Comparison of ENCODE assay signal across 23 cellular contexts in the genomic region with DNA sequence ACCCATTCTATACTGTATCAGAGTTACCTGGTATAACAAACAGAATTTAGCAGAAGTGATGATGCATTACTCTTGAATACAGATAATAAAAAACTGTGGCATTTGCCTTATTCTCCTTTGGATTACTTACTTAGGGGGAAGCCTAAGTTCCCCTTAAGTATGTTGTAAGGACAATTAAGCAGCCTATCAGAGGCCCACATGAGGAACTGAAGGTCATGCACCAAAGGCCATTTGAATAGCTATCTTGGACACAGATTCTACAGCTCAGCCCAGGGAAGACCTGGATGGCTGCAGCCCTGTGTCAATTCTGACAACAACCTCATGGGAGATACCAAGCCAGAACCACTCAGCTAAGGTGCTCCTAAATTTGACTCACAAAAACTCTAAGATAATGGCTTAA.
"Had no signal": no experiment of that assay in that cellular context is flagged by ENCODE, and none has a peak within 500 bp of the region (broad histone marks: within the 10 kb centered on the region; RNA-seq: fewer than 3 reads in every experiment).

No MANE protein-coding gene starts in this region.

- H3K4me1 ChIP-seq: breast epithelium, transverse colon, uterus had no signal

- H3K79me2 ChIP-seq: hepatocyte had no signal

- H3K36me3 ChIP-seq: breast epithelium, transverse colon, uterus had no signal

- H3K27me3 ChIP-seq: breast epithelium, foreskin keratinocyte, hepatocyte, transverse colon, uterus had no signal

- DNase-seq: activated CD4-positive, alpha-beta memory T cell treated with anti-CD3 and anti-CD28 coated beads, Interleukin-2, amount 10 ng/mL, durations not matched to agents 7 days and 5 days; activated CD4-positive, alpha-beta T cell treated with anti-CD3 and anti-CD28 coated beads for 4 hours; activated CD4-positive, CD25-positive, alpha-beta regulatory T cell; activated effector memory CD4-positive, alpha-beta T cell treated with Interleukin-2 at 50 U/mL for 16 hours; activated naive CD4-positive, alpha-beta T cell treated with anti-CD3 and anti-CD28 coated beads for 36 hours; activated naive CD8-positive, alpha-beta T cell treated with anti-CD3 and anti-CD28 coated beads, Interleukin-2, amount 10 ng/mL, durations not matched to agents 7 days and 5 days; activated T-cell treated with anti-CD3 and anti-CD28 coated beads, Interleukin-2, amount 50 U/mL, for 72 hours; amniotic stem cell; effector memory CD4-positive, alpha-beta T cell; foreskin keratinocyte; immature natural killer cell; nephron progenitor cell; occipital lobe; small intestine; stimulated activated CD4-positive, alpha-beta T cell treated with anti-CD3 and anti-CD28 coated beads, Interleukin-2, amount 100 ng/mL, for 24 hours; T1000; transverse colon; uterus had no signal

- H3K4me2 ChIP-seq: hepatocyte had no signal

- H3K4me3 ChIP-seq: breast epithelium, hepatocyte, transverse colon, uterus had no signal

- H3K27ac ChIP-seq: breast epithelium, foreskin keratinocyte, hepatocyte, transverse colon, uterus had no signal

- H3K9me3 ChIP-seq: breast epithelium, transverse colon, uterus had no signal

- FAIRE-seq: colon, small intestine had no signal

- H2AFZ ChIP-seq: hepatocyte had no signal

- ATAC-seq: activated T-cell treated with anti-CD3 and anti-CD28 coated beads, Interleukin-2, amount 50 U/mL, for 72 hours; foreskin keratinocyte; sciatic nerve; stimulated activated effector memory CD8-positive, alpha-beta T cell treated with anti-CD3 and anti-CD28 coated beads, Interleukin-12 subunit alpha, Interleukin-12 subunit beta, amount 100 ng/mL, for 72 hours had no signal
